Comparison of ENCODE assay signal across 8 cellular contexts in genomic region chr3:136042608-136043221, GRCh38.
DNase-seq lines count a peak whose midpoint lies in the region; ATAC-seq, FAIRE-seq and TF ChIP-seq lines count a peak whose summit lies in the region.

No MANE protein-coding gene starts in this region.

- POLR2A ChIA-PET in AG04450 (lab: Yijun Ruan, JAX): interaction anchor here (0.7 to 1.7 kb wide), 2 partner anchors 33 to 77 kb away, joined by 3 to 10 read pairs; partner anchors contain the start of gene PPP2R3A

- intact Hi-C loops in transverse colon (cut with DNase I; ENCODE audit: low total_unique reads): loop anchor here (5.0 to 10.0 kb wide), 2 partner anchors 88 to 120 kb away; no protein-coding TSS in a partner anchor

- TF ChIP-seq EP300 in transverse colon (IDR thresholded peaks at IDR 0.05; ENCODE audit: low read depth): no peak

- WGBS in transverse colon (ENCODE audit: low coverage in 1 of 2), 2 donors: 71 to 75% methylated on average over 7 of the region's 7 CpGs

- H3K27me3 ChIP-seq in AG04450 (ENCODE audit: control insufficient read depth, insufficient read depth, low read length) (no peaks in the 10 kb centered on the region), transverse colon (no peaks in the 10 kb centered on the region)

- CTCF ChIA-PET in AG04450 (lab: Charles Lee): interaction anchor here (0.7 to 9.6 kb wide), 53 partner anchors 8 to 1650 kb away, joined by 3 to 352 read pairs (median 5); partner anchors contain the start of gene EPHB1

- H3K27ac ChIP-seq in AG04450 (ENCODE audit: low read depth, low read length): no peak overlapping the region
- H3K27ac ChIP-seq in transverse colon: no peak overlapping the region

- TF ChIP-seq POLR2A in transverse colon (IDR thresholded peaks at IDR 0.05): no peak

- in situ Hi-C loops in astrocyte of the spinal cord (cut with HindIII; ENCODE audit: low sequenced_read_pairs): no loop called here
- in situ Hi-C loops in transverse colon (cut with MboI; ENCODE audit: low pct_ligation_motif_present in 1 of 4, low pct_unique_long_range_greater_than_20kb in 1 of 4, low sequenced_read_pairs in 3 of 4): loop anchor here (5.0 to 25.0 kb wide), 4 partner anchors 118 to 305 kb away; no protein-coding TSS in a partner anchor

- no peak for DNase-seq in AG04450 (ENCODE audit: low read depth, low spot score)
- DNase-seq in GM19239 (ENCODE audit: insufficient read length, low spot score): peak; percentile 4
- DNase-seq in NCI-H2171 treated with DMSO at 0.1 percent for 48 hours (lab: John Stamatoyannopoulos, UW): peak; percentile 56
- peak; percentile 77 for DNase-seq in astrocyte of the spinal cord (ENCODE audit: low read depth, low spot score)
- DNase-seq in iPS-NIHi7 (ENCODE audit: extremely low spot score): peak; percentile 48
- DNase-seq in transverse colon: no peak

- no peaks in the 10 kb centered on the region for H3K9me3 ChIP-seq in AG04450 (ENCODE audit: control insufficient read depth, insufficient read depth, low read length)
- H3K9me3 ChIP-seq in transverse colon: no peaks in the 10 kb centered on the region

- no peaks in the 10 kb centered on the region for H3K4me1 ChIP-seq in transverse colon

- H3K4me3 ChIP-seq in AG04450 (ENCODE audit: low read depth, low read length) (no peak overlapping the region), astrocyte of the spinal cord (ENCODE audit: low read depth, low read length) (no peak overlapping the region), transverse colon (no peak overlapping the region)

- peaks cover 0 to 7% (median 3%) of the 10 kb centered on the region in 4 donors for H3K36me3 ChIP-seq in transverse colon

- TF ChIP-seq CTCF in AG04450 (IDR thresholded peaks at IDR 0.05; ENCODE audit: low read depth, low read length) (peak; percentile 66), astrocyte of the spinal cord (IDR thresholded peaks at IDR 0.05; ENCODE audit: low read depth, low read length) (peak; percentile 64), transverse colon (IDR thresholded peaks at IDR 0.05) (peak; percentile 51 to 61 (median 54))

- peak; percentile 92 for FAIRE-seq in GM19239 (lab: Jason Lieb, UNC)

- ATAC-seq in GM18909 (IDR thresholded peaks at IDR 0.05; ENCODE audit: poor library complexity, unreplicated experiment): no peak
- no peak for ATAC-seq in HG02588 (IDR thresholded peaks at IDR 0.05; ENCODE audit: unreplicated experiment)

Comparison
In these comparisons a context has a peak if more than half of its experiments do, and no peak if none do; other contexts are left out.
1. DNase-seq: peak in GM19239 (single experiment), NCI-H2171 treated with DMSO at 0.1 percent for 48 hours (single experiment), astrocyte of the spinal cord (single experiment) and iPS-NIHi7 (single experiment); none in AG04450 (single experiment) and transverse colon (single experiment).
2. Peak in every context shown above with its lines, with median percentiles within 50 percentile points of each other: CTCF ChIP-seq.